14 cellular contexts compared by ENCODE assay signal in genomic region chr9:107707915-107708441, GRCh38.
DNase-seq lines count a peak whose midpoint lies in the region; ATAC-seq, FAIRE-seq and TF ChIP-seq lines count a peak whose summit lies in the region.
"Had no signal": no experiment of that assay in that cellular context is flagged by ENCODE, and none has a peak within 500 bp of the region (broad histone marks: within the 10 kb centered on the region; RNA-seq: fewer than 3 reads in every experiment).

No MANE protein-coding gene starts in this region.

- H3K9me1 ChIP-seq in K562 (ENCODE audit: control insufficient read depth, insufficient read depth, low read length), result no peaks in the 10 kb centered on the region

- H4K20me1 ChIP-seq in K562 (replicated peaks; ENCODE audit: control insufficient read depth, insufficient read depth, low read length), result no peaks in the 10 kb centered on the region

- POLR2A ChIA-PET in K562 (lab: Yijun Ruan, JAX), result no interaction called here

- intact Hi-C loops in K562 (cut with micrococcal nuclease), result no loop called here
- intact Hi-C loops in esophagus squamous epithelium (cut with DNase I), result no loop called here

- no peak overlapping the region for H2AK5ac ChIP-seq in mesenchymal stem cell (ENCODE audit: low read length, severe bottlenecking)

- peak; percentile 93 for ATAC-seq in K562
- ATAC-seq in HG03432 (IDR thresholded peaks at IDR 0.05; ENCODE audit: unreplicated experiment), result no peak
- ATAC-seq: WTC11 had no signal

- H3K14ac ChIP-seq in mesenchymal stem cell (ENCODE audit: low read length in 2 of 2), result no peak overlapping the region

- in situ Hi-C loops in K562 (cut with MboI), result no loop called here

- no peak overlapping the region for H2BK12ac ChIP-seq in mesenchymal stem cell (ENCODE audit: low read length in 2 of 2)

- DNase-seq in DMS53 treated with DMSO at 0.1 percent for 48 hours (lab: John Stamatoyannopoulos, UW; ENCODE audit: unreplicated experiment) (peak; percentile 8), MV-4-11 (lab: John Stamatoyannopoulos, UW) (peak; percentile 69), K562 (ENCODE audit: extremely low read depth in 1 of 4, low spot score in 3 of 4) (peak; percentile 24 to 55 (median 32)), mesenchymal stem cell (peak; percentile 78), esophagus squamous epithelium (lab: John Stamatoyannopoulos, UW) (no peak), SHP77 treated with DMSO at 0.1 percent for 48 hours (lab: John Stamatoyannopoulos, UW) (no peak), BE2C (no peak)
- DNase-seq: effector CD4-positive, alpha-beta T cell; KBM-7; posterior cingulate gyrus; RPMI8226 had no signal

- no peaks in the 10 kb centered on the region for H3K79me1 ChIP-seq in mesenchymal stem cell (replicated peaks; ENCODE audit: low read length, poor library complexity, severe bottlenecking)

- H4K8ac ChIP-seq in mesenchymal stem cell (ENCODE audit: low read length), result no peak overlapping the region

- TF ChIP-seq CTCF in K562 (IDR thresholded peaks at IDR 0.05 in 2 of 3, conservative IDR thresholded peaks at IDR 0.05 in 1 of 3; ENCODE audit: insufficient read depth in 2 of 3, low read depth in 1 of 3, low read length in 3 of 3) (0 out of 6 replicates have a peak, but pooled peaks of 1 of the 3 experiments have one; percentile 1), esophagus squamous epithelium (IDR thresholded peaks at IDR 0.05) (no peak), BE2C (IDR thresholded peaks at IDR 0.05; ENCODE audit: low read depth, low read length) (no peak)

- no peak overlapping the region for H4K91ac ChIP-seq in mesenchymal stem cell (ENCODE audit: low read length)

- no peak overlapping the region for H3K4ac ChIP-seq in mesenchymal stem cell (ENCODE audit: low read depth in 1 of 2, low read length in 2 of 2)

- under 1% methylated on average over 7 of the region's 7 CpGs for WGBS in K562 (ENCODE audit: insufficient coverage, low coverage, missing lambda C conversion rate)
- WGBS in mesenchymal stem cell, result 75% methylated on average over 6 of the region's 7 CpGs
- WGBS in esophagus squamous epithelium, 2 donors, result 70 to 81% methylated on average over 5 to 7 of the region's 7 CpGs

- H3K27me3 ChIP-seq in K562 (ENCODE audit: control insufficient read depth in 2 of 2, insufficient read depth in 2 of 2, low read length in 2 of 2) (peaks cover 4 to 6% of the 10 kb centered on the region in 2 experiments; a peak in 4 of 5 replicates), mesenchymal stem cell (ENCODE audit: control insufficient read depth in 1 of 2, insufficient read depth in 1 of 2, low read length in 2 of 2) (no peaks in the 10 kb centered on the region), esophagus squamous epithelium (no peaks in the 10 kb centered on the region), BE2C (no peaks in the 10 kb centered on the region)

- TF ChIP-seq EP300 in K562 (IDR thresholded peaks at IDR 0.05; ENCODE audit: low read length), result peak; percentile 78

- no peak overlapping the region for H2BK5ac ChIP-seq in mesenchymal stem cell (ENCODE audit: low read depth, low read length, poor library complexity, severe bottlenecking)

- H3K9me3 ChIP-seq in K562 (replicated peaks; ENCODE audit: control insufficient read depth, insufficient read depth, low read depth, low read length), result no peaks in the 10 kb centered on the region
- no peaks in the 10 kb centered on the region for H3K9me3 ChIP-seq in mesenchymal stem cell (ENCODE audit: control insufficient read depth, low read length)
- no peaks in the 10 kb centered on the region for H3K9me3 ChIP-seq in esophagus squamous epithelium
- H3K9me3 ChIP-seq in BE2C, result no peaks in the 10 kb centered on the region

- peaks cover 0 to 22% of the 10 kb centered on the region in 2 experiments; a peak in 2 of 5 replicates for H3K4me1 ChIP-seq in K562 (replicated peaks in 1 of 2; ENCODE audit: control insufficient read depth in 2 of 2, insufficient read depth in 2 of 2, low read length in 2 of 2)
- H3K4me1 ChIP-seq in mesenchymal stem cell (ENCODE audit: control insufficient read depth, insufficient read depth, low read depth, low read length), result peaks cover 11% of the 10 kb centered on the region
- peaks cover 0 to 35% (median 5%) of the 10 kb centered on the region in 3 donors for H3K4me1 ChIP-seq in esophagus squamous epithelium
- no peaks in the 10 kb centered on the region for H3K4me1 ChIP-seq in BE2C

- no peak overlapping the region for H3K4me3 ChIP-seq in K562
- H3K4me3 ChIP-seq in mesenchymal stem cell (ENCODE audit: insufficient read depth in 1 of 2, low read depth in 1 of 2, low read length in 2 of 2), result no peak overlapping the region
- H3K4me3 ChIP-seq in esophagus squamous epithelium, result no peak overlapping the region
- H3K4me3 ChIP-seq in BE2C (ENCODE audit: low read depth, low read length), result no peak overlapping the region

- no peak overlapping the region for H2BK120ac ChIP-seq in mesenchymal stem cell (ENCODE audit: low read depth, low read length)

- FAIRE-seq in K562 (lab: Jason Lieb, UNC), result peak; percentile 82
- FAIRE-seq: H1 had no signal

- H3K27ac ChIP-seq in K562 (ENCODE audit: extremely low read depth, low read depth, low read length) (no peak overlapping the region), mesenchymal stem cell (ENCODE audit: low read length, poor library complexity, severe bottlenecking) (peak overlapping the region; percentile 30), esophagus squamous epithelium (no peak overlapping the region)

- CTCF ChIA-PET in K562 (lab: Yijun Ruan, JAX; ENCODE audit: low intra/inter-chr PET ratio), result no interaction called here

- H3K18ac ChIP-seq in mesenchymal stem cell (ENCODE audit: low read depth in 1 of 2, low read length in 2 of 2), result no peak overlapping the region

- H3K23ac ChIP-seq in mesenchymal stem cell (ENCODE audit: low read length in 2 of 2), result no peak overlapping the region

- no peaks in the 10 kb centered on the region for H3K79me2 ChIP-seq in K562 (ENCODE audit: control insufficient read depth, insufficient read depth, low read length)

- no TSS peak for BruUV-seq in K562 (replicated peaks; lab: Mats Ljungman, UMichigan)

- no peak overlapping the region for H2BK15ac ChIP-seq in mesenchymal stem cell (ENCODE audit: low read depth, poor library complexity, severe bottlenecking)

- H3K9ac ChIP-seq in K562 (ENCODE audit: insufficient read depth in 1 of 2, low read depth in 2 of 2, low read length in 2 of 2), result no peak overlapping the region
- no peak overlapping the region for H3K9ac ChIP-seq in mesenchymal stem cell (ENCODE audit: low read length)

- H3K4me2 ChIP-seq in K562 (ENCODE audit: insufficient read depth, low read length) (no peak overlapping the region), mesenchymal stem cell (ENCODE audit: low read length, poor library complexity, severe bottlenecking) (no peak overlapping the region)

- no peak for TF ChIP-seq RAD21 in K562 (CRISPR knock-in tag; conservative IDR thresholded peaks at IDR 0.05 in 1 of 2, IDR thresholded peaks at IDR 0.05 in 1 of 2)

- H3K36me3 ChIP-seq in K562 (ENCODE audit: control insufficient read depth, insufficient read depth, low read length) (no peaks in the 10 kb centered on the region), mesenchymal stem cell (ENCODE audit: control insufficient read depth in 1 of 2, insufficient read depth in 2 of 2, low read depth in 1 of 2, low read length in 2 of 2) (no peaks in the 10 kb centered on the region), esophagus squamous epithelium (no peaks in the 10 kb centered on the region), BE2C (no peaks in the 10 kb centered on the region)

- H2AFZ ChIP-seq in K562 (ENCODE audit: low read depth, low read length) (no peak overlapping the region), mesenchymal stem cell (ENCODE audit: low read depth, low read length) (no peak overlapping the region)

- TF ChIP-seq POLR2A in K562 (conservative IDR thresholded peaks at IDR 0.05) (no peak), esophagus squamous epithelium (IDR thresholded peaks at IDR 0.05) (no peak)

TF ChIP-seq in K562, 482 proteins besides CTCF, POLR2A, EP300 and RAD21 (continues in another document):
- TF ChIP-seq KDM5B (IDR thresholded peaks at IDR 0.05; ENCODE audit: insufficient replicate concordance, low read depth, low read length), result no peak
- TF ChIP-seq WHSC1 (IDR thresholded peaks at IDR 0.05; ENCODE audit: low read length), result no peak
- TF ChIP-seq BCLAF1 (IDR thresholded peaks at IDR 0.05; ENCODE audit: borderline replicate concordance in 1 of 2, control insufficient read depth in 1 of 2, low read depth in 2 of 2, low read length in 1 of 2), result no peak

Comparison
In these comparisons a context has a peak if more than half of its experiments do, and no peak if none do; other contexts are left out.
1. DNase-seq: peak in DMS53 treated with DMSO at 0.1 percent for 48 hours (single experiment), MV-4-11 (single experiment), K562 (4 of 4) and mesenchymal stem cell (single experiment); none in esophagus squamous epithelium (single experiment), SHP77 treated with DMSO at 0.1 percent for 48 hours (single experiment) and BE2C (single experiment).